ENCODE assay signal across 8 cellular contexts in genomic region chr1:30232288-30232899, GRCh38.
DNase-seq lines count a peak whose midpoint lies in the region; ATAC-seq and TF ChIP-seq lines count a peak whose summit lies in the region.

No MANE protein-coding gene starts in this region.

- peaks cover 61% of the 10 kb centered on the region for H3K27me3 ChIP-seq in left ventricle myocardium inferior (ENCODE audit: low read depth)
- H3K27me3 ChIP-seq in thoracic aorta (replicated peaks; ENCODE audit: insufficient read depth) = no peaks in the 10 kb centered on the region

- no peak overlapping the region for H3K4me3 ChIP-seq in left ventricle myocardium inferior
- H3K4me3 ChIP-seq in epithelial cell of esophagus (ENCODE audit: low read length) = no peak overlapping the region
- no peak overlapping the region for H3K4me3 ChIP-seq in thoracic aorta

- DNase-seq in left ventricle myocardium inferior (no peak), left ventricle myocardium superior (no peak), NCI-H69 (lab: John Stamatoyannopoulos, UW) (peak; percentile 19), epithelial cell of esophagus (ENCODE audit: low read depth) (no peak), thoracic aorta (ENCODE audit: low spot score) (no peak), activated gamma-delta T cell treated with Interleukin-2 at 50 U/mL for 16 hours (no peak)

- intact Hi-C loops in left ventricle myocardium inferior (cut with micrococcal nuclease) = no loop called here
- intact Hi-C loops in left ventricle myocardium superior (cut with micrococcal nuclease) = no loop called here

- H3K27me3 Mint-ChIP-seq in stimulated activated memory B cell treated with anti-CD40 and anti-IgM and Interleukin-4, amounts not matched to agents 10 μg/mL and 1 μg/mL and 100 μg/mL, for 72 hours = peaks cover 21% of the 10 kb centered on the region

- no peak overlapping the region for H3K27ac Mint-ChIP-seq in stimulated activated memory B cell treated with anti-CD40 and anti-IgM and Interleukin-4, amounts not matched to agents 10 μg/mL and 1 μg/mL and 100 μg/mL, for 72 hours

- TF ChIP-seq CTCF in left ventricle myocardium inferior (IDR thresholded peaks at IDR 0.05; ENCODE audit: borderline replicate concordance) = peak; percentile 51
- TF ChIP-seq CTCF in epithelial cell of esophagus (IDR thresholded peaks at IDR 0.05; ENCODE audit: insufficient read depth, low read depth, low read length, missing control alignments) = peak; percentile 43
- TF ChIP-seq CTCF in thoracic aorta (IDR thresholded peaks at IDR 0.05) = peak; percentile 17

- no peaks in the 10 kb centered on the region for H3K9me3 Mint-ChIP-seq in stimulated activated memory B cell treated with anti-CD40 and anti-IgM and Interleukin-4, amounts not matched to agents 10 μg/mL and 1 μg/mL and 100 μg/mL, for 72 hours

- H3K4me3 Mint-ChIP-seq in stimulated activated memory B cell treated with anti-CD40 and anti-IgM and Interleukin-4, amounts not matched to agents 10 μg/mL and 1 μg/mL and 100 μg/mL, for 72 hours = no peak overlapping the region

- H3K4me1 Mint-ChIP-seq in stimulated activated memory B cell treated with anti-CD40 and anti-IgM and Interleukin-4, amounts not matched to agents 10 μg/mL and 1 μg/mL and 100 μg/mL, for 72 hours = no peaks in the 10 kb centered on the region

- H3K4me1 ChIP-seq in left ventricle myocardium inferior (no peaks in the 10 kb centered on the region), thoracic aorta (ENCODE audit: control insufficient read depth in 1 of 2, low read depth in 2 of 2) (no peaks in the 10 kb centered on the region)

- no peak for ATAC-seq in left ventricle myocardium superior
- ATAC-seq in thoracic aorta (ENCODE audit: insufficient number of reproducible peaks, low FRiP score, low read depth) = no peak
- no peak for ATAC-seq in HG03095 (IDR thresholded peaks at IDR 0.05; ENCODE audit: unreplicated experiment)
- ATAC-seq in stimulated activated memory B cell treated with anti-CD40 and anti-IgM and Interleukin-4, amounts not matched to agents 10 μg/mL and 1 μg/mL and 100 μg/mL, for 72 hours = no peak

- H3K36me3 ChIP-seq in left ventricle myocardium inferior (no peaks in the 10 kb centered on the region), thoracic aorta (no peaks in the 10 kb centered on the region)

- H3K27ac ChIP-seq in left ventricle myocardium inferior (replicated peaks) (no peak overlapping the region), thoracic aorta (no peak overlapping the region)

- no peaks in the 10 kb centered on the region for H3K36me3 Mint-ChIP-seq in stimulated activated memory B cell treated with anti-CD40 and anti-IgM and Interleukin-4, amounts not matched to agents 10 μg/mL and 1 μg/mL and 100 μg/mL, for 72 hours

- H3K9me3 ChIP-seq in left ventricle myocardium inferior (replicated peaks) (peaks cover 6% of the 10 kb centered on the region), thoracic aorta (no peaks in the 10 kb centered on the region)
